ENCODE assay signal across 1 cellular context in the genomic region with DNA sequence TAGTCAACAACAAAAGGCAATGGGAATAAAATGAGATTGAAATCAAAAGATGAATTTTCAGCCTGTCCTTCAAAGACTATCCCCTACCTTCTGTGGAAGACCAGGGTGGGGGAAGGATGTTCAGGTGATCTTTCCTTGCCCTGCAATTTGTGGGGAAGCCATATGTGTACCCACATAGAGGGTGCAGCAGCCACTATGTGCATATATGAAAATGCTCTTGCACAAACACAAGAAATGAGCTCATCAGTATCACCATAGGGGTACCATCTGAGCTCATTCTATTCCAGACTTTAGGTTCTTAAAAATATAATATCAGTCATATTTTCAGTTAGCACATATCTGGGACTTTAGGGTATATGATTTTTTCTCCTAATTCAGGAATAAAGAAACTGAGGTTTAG.
TF ChIP-seq lines count a peak whose summit lies in the region.

No MANE protein-coding gene starts in this region.

TF ChIP-seq in endothelial cell of umbilical vein, 7 proteins besides CTCF, POLR2A, EP300 and RAD21:
- TF ChIP-seq FOS (IDR thresholded peaks at IDR 0.05; ENCODE audit: borderline replicate concordance, insufficient read depth, low read length) (no peak), EZH2 (IDR thresholded peaks at IDR 0.05; ENCODE audit: borderline replicate concordance, low read depth, low read length, severe bottlenecking) (no peak), MYC (IDR thresholded peaks at IDR 0.05; ENCODE audit: low read depth, low read length) (no peak), JUN (IDR thresholded peaks at IDR 0.05; ENCODE audit: borderline replicate concordance, insufficient read depth, insufficient read length, low read depth) (no peak), GATA2 (IDR thresholded peaks at IDR 0.05; ENCODE audit: insufficient read depth, insufficient read length, low read depth, low read length) (no peak), POLR2AphosphoS5 (IDR thresholded peaks at IDR 0.05; ENCODE audit: insufficient read depth, low read depth, low read length) (no peak)
- TF ChIP-seq, protein P1, sequence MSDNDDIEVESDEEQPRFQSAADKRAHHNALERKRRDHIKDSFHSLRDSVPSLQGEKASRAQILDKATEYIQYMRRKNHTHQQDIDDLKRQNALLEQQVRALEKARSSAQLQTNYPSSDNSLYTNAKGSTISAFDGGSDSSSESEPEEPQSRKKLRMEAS (IDR thresholded peaks at IDR 0.05; ENCODE audit: insufficient read depth, insufficient read length) = no peak
